In the genomic region with DNA sequence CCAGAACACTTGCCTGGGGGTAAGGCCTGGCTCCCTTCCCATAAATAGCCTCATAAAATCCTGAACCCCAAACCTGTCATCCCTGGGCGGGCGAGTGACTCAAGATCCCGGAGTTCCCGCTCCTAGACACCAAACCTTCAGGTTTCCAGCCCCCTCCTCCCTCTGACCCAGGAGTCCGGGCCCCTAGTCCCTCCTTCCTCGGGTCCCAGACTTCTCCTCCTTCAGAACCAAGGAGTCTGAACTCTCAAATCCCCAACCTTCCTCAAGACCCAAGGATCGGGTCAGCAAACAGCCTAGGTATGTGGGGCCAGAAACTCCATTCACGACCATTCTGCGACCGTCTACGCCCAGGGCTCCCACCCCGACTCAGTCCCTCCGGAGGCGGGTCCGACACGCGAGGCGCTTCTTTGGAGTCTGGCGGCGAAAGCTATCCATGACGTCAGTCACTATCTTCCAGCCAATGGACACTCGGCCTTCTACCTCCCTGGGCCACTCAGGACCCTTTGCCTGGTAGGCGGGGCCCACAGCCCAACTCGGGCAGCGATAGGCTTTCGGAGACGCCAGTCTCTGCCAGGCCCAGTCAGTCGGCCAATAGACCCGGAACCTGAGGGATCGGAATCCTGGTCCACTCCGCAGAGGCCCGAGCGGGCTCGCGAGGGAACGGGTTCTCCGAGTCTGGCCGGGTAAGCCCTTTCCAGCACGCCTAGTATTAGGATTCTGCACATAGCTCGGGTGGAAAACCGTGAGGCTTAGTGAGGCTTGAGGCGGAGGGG, we compare ENCODE assay signal across 9 cellular contexts. TPM values are rescaled to one million over a fixed set of nuclear protein-coding genes. Genes with fewer than 3 reads are reported as not detected.
DNase-seq lines count a peak whose midpoint lies in the region; ATAC-seq, FAIRE-seq and TF ChIP-seq lines count a peak whose summit lies in the region.
"Had no signal": no experiment of that assay in that cellular context is flagged by ENCODE, and none has a peak within 500 bp of the region (broad histone marks: within the 10 kb centered on the region; RNA-seq: fewer than 3 reads in every experiment).

No MANE protein-coding gene starts in this region.

- peak; percentile 90 for TF ChIP-seq POLR2A in GM19099 (IDR thresholded peaks at IDR 0.05; ENCODE audit: extremely low read depth, insufficient read length, low read depth)

- no peak for TF ChIP-seq CTCF in choroid plexus epithelial cell (conservative IDR thresholded peaks at IDR 0.05; ENCODE audit: low read depth, low read length)
- TF ChIP-seq CTCF in kidney (IDR thresholded peaks at IDR 0.05; ENCODE audit: borderline replicate concordance, extremely low read depth, insufficient read depth), result no peak

- H3K4me1 ChIP-seq in kidney (ENCODE audit: control insufficient read depth in 1 of 2, insufficient read depth in 1 of 2, low read depth in 1 of 2, low read length in 2 of 2), result peaks cover 0 to 13% of the 10 kb centered on the region in 2 donors

- H3K9me3 ChIP-seq in kidney (ENCODE audit: control insufficient read depth in 1 of 2, low read length in 2 of 2), result no peaks in the 10 kb centered on the region

- intact Hi-C loops in kidney (cut with DNase I), result no loop called here

- no peaks in the 10 kb centered on the region for H3K36me3 ChIP-seq in kidney (ENCODE audit: control insufficient read depth in 1 of 2, insufficient read depth in 2 of 2, low read length in 2 of 2)

- H3K9ac ChIP-seq in kidney (ENCODE audit: low read length in 2 of 2), result peak overlapping the region; percentile 79 to 81

- DNase-seq in AG20443 (ENCODE audit: low spot score) (peak; percentile 100), NCI-H510A (lab: John Stamatoyannopoulos, UW) (peak; percentile 96), choroid plexus epithelial cell (ENCODE audit: low read depth) (peak; percentile 99), kidney (peak; percentile 99)
- DNase-seq in activated CD4-positive, alpha-beta T cell treated with anti-CD3 and anti-CD28 coated beads for 24 hours (ENCODE audit: low read depth in 2 of 2), result peak; percentile 92 to 96
- DNase-seq in stimulated activated CD4-positive, alpha-beta T cell treated with anti-CD3 and anti-CD28 coated beads, Interleukin-15, amount 100 ng/mL, for 1 hour (ENCODE audit: low read depth in 1 of 2, low spot score in 1 of 2), result peak; percentile 80 to 91

- peak; percentile 95 for FAIRE-seq in kidney (lab: Jason Lieb, UNC)

- H3K27ac ChIP-seq in kidney (ENCODE audit: low read depth in 2 of 2, low read length in 2 of 2), result peak overlapping the region; percentile 23 to 49

- H3K4me3 ChIP-seq in choroid plexus epithelial cell (ENCODE audit: low read depth, low read length) (peak overlapping the region; percentile 70), kidney (ENCODE audit: low read length in 2 of 2) (peak overlapping the region; percentile 70 to 77)

- ATAC-seq in HG03378 (IDR thresholded peaks at IDR 0.05; ENCODE audit: unreplicated experiment), result peak; percentile 93

RNA-seq across cellular contexts. Expression of gene CNFN, which starts 6.6 kb away (rescaled TPM):
- 2.2 TPM for total RNA-seq in kidney
- 4.9 TPM for polyA plus RNA-seq in kidney (ENCODE audit: insufficient read depth, low read depth, low replicate concordance)
- total RNA-seq: T-helper 1 cell treated with Interleukin-12 subunit alpha and Interleukin-12 subunit beta and Interleukin-4 antibody, amounts not matched to agents 30 ng/mL and 1 ng/mL, for 36 hours had no signal

RNA-seq across cellular contexts. Expression of gene LIPE, which starts 30.5 kb away (rescaled TPM):
- 8.9 TPM for total RNA-seq in kidney
- 9.9 TPM for polyA plus RNA-seq in kidney (ENCODE audit: insufficient read depth, low read depth, low replicate concordance)

RNA-seq across cellular contexts. Expression of gene CXCL17, which starts 46.0 kb away (rescaled TPM):
- total RNA-seq in kidney, result not detected
- not detected for polyA plus RNA-seq in kidney (ENCODE audit: insufficient read depth, low read depth, low replicate concordance)
- total RNA-seq: T-helper 1 cell treated with Interleukin-12 subunit alpha and Interleukin-12 subunit beta and Interleukin-4 antibody, amounts not matched to agents 30 ng/mL and 1 ng/mL, for 36 hours had no signal

Comparison
In these comparisons a context has a peak if more than half of its experiments do, and no peak if none do; other contexts are left out.
1. Peak in every context shown above with its lines: DNase-seq, ATAC-seq, H3K4me3 ChIP-seq and H3K27ac ChIP-seq.